15 cellular contexts compared by ENCODE assay signal in the genomic region with DNA sequence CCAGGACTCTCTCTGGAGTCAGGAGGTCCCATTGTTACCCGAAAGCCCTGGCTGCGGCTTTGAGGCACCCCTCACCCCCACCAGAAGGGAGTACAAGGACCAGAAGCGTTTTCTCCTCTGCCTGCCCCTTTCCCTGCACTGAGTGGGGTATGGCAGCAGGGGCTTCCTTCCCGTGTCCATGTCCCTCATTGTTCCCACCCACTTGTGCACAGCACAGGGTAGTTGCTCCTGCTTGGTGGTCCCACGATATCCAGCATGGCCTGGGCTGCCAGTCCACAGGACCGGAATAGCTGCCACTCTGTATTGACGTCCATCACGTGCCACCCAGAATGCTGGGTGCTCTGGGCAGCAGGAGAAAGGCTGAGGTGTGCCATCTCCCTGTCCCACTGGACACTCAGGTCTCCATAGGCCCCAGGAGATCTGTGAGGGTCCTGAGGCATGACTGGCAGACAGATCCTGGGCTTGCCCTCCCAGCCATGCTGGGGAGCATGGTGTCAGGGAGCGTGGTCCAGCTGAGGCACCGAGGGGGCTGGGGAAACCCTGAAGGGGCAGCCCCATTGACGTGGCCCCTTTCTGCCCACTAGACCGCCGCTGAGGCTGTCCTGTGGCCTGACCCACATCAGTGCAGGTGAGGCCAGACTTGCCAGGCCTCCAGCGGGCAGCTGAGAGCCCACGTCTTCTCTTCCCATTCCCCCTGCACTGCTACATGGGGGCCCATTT. TPM values are rescaled to one million over a fixed set of nuclear protein-coding genes. Genes with fewer than 3 reads are reported as not detected.
DNase-seq lines count a peak whose midpoint lies in the region; ATAC-seq, FAIRE-seq and TF ChIP-seq lines count a peak whose summit lies in the region.
"Had no signal": no experiment of that assay in that cellular context is flagged by ENCODE, and none has a peak within 500 bp of the region (broad histone marks: within the 10 kb centered on the region; RNA-seq: fewer than 3 reads in every experiment).

No MANE protein-coding gene starts in this region.

- WGBS in HepG2 (ENCODE audit: low lambda C conversion rate) = 90% methylated on average over 6 of the region's 15 CpGs
- WGBS in prostate gland = 94% methylated on average over 13 of the region's 15 CpGs

- H3K4me3 ChIP-seq in HepG2 (replicated peaks in 1 of 3; ENCODE audit: insufficient read depth in 1 of 3, low read depth in 2 of 3, low read length in 3 of 3) = no peak overlapping the region
- no peak overlapping the region for H3K4me3 ChIP-seq in prostate gland
- H3K4me3 ChIP-seq: GM12878 had no signal

- peak; percentile 11 for ATAC-seq in HepG2
- ATAC-seq: GM12878 had no signal

- no peaks in the 10 kb centered on the region for H3K9me3 Mint-ChIP-seq in brain

- in situ Hi-C loops in HepG2 (cut with HindIII; ENCODE audit: extremely low pct_ligation_motif_present, low pct_unique_long_range_greater_than_20kb) = no loop called here

- H3K36me3 Mint-ChIP-seq in brain = peaks cover 16% of the 10 kb centered on the region

- H3K27me3 ChIP-seq in HepG2 (ENCODE audit: control insufficient read depth in 1 of 2, insufficient read depth in 2 of 2, low read length in 2 of 2) = no peaks in the 10 kb centered on the region
- H3K27me3 ChIP-seq in prostate gland (replicated peaks; ENCODE audit: insufficient read depth) = no peaks in the 10 kb centered on the region

- no peak for TF ChIP-seq POLR2A in HepG2 (IDR thresholded peaks at IDR 0.05; ENCODE audit: insufficient read depth in 1 of 2, low read depth in 2 of 2, low read length in 2 of 2)
- TF ChIP-seq POLR2A in prostate gland (IDR thresholded peaks at IDR 0.05) = no peak

- no peak overlapping the region for H3K4me3 Mint-ChIP-seq in brain
- H3K4me3 Mint-ChIP-seq: CD4-positive, CD25-positive, alpha-beta regulatory T cell had no signal

- no peak for TF ChIP-seq CTCF in brain (conservative IDR thresholded peaks at IDR 0.05)
- TF ChIP-seq CTCF in HepG2 (CRISPR knock-in tag; IDR thresholded peaks at IDR 0.05) = no peak
- TF ChIP-seq CTCF in prostate gland (IDR thresholded peaks at IDR 0.05) = no peak

- H3K79me2 ChIP-seq in HepG2 (ENCODE audit: insufficient read depth, low read length) = no peaks in the 10 kb centered on the region

- H3K27ac ChIP-seq in HepG2 (ENCODE audit: extremely low read length, insufficient read depth, low read length) (no peak overlapping the region), prostate gland (peak overlapping the region; percentile 61 to 72)

- H3K27me3 Mint-ChIP-seq in brain = no peaks in the 10 kb centered on the region
- H3K27me3 Mint-ChIP-seq: CD4-positive, CD25-positive, alpha-beta regulatory T cell had no signal

- TF ChIP-seq RAD21 in HepG2 (CRISPR knock-in tag; IDR thresholded peaks at IDR 0.05) = no peak

- H3K4me1 Mint-ChIP-seq in brain = peaks cover 46% of the 10 kb centered on the region

- H3K27ac Mint-ChIP-seq in brain = peak overlapping the region in 3 of 5 experiments; percentile 42 to 73 (median 44)
- H3K27ac Mint-ChIP-seq: CD4-positive, CD25-positive, alpha-beta regulatory T cell had no signal

- peak; percentile 42 for DNase-seq in activated CD8-positive, alpha-beta memory T cell treated with anti-CD3 and anti-CD28 coated beads for 24 hours
- no peak for DNase-seq in activated CD8-positive, alpha-beta memory T cell treated with anti-CD3 and anti-CD28 coated beads, Interleukin-2, amount 50 U/mL, for 48 hours
- no peak for DNase-seq in HepG2 (ENCODE audit: low spot score)
- no peak for DNase-seq in prostate gland (ENCODE audit: low spot score)
- no peak for DNase-seq in superior temporal gyrus (ENCODE audit: extremely low spot score)
- DNase-seq in OCI-M2 (lab: John Stamatoyannopoulos, UW; ENCODE audit: unreplicated experiment) = no peak
- no peak for DNase-seq in NCI-H2107 (lab: John Stamatoyannopoulos, UW)
- DNase-seq: CD4-positive, CD25-positive, alpha-beta regulatory T cell; HCEC 1CT; IMR-90; NCI-H1694; NCI-H446 treated with DMSO at 0.1 percent for 48 hours; NCI-H774 had no signal

- no peak overlapping the region for H2AFZ ChIP-seq in HepG2 (ENCODE audit: low read length)

- no peak overlapping the region for H3K9ac ChIP-seq in HepG2 (ENCODE audit: insufficient read depth, low read depth, low read length)

- peaks cover 26% of the 10 kb centered on the region for H3K4me1 ChIP-seq in HepG2 (ENCODE audit: insufficient read depth, low read length)
- peaks cover 7% of the 10 kb centered on the region for H3K4me1 ChIP-seq in prostate gland (replicated peaks)

- peaks cover 7% of the 10 kb centered on the region; the same call in 1 of the 2 replicates for H4K20me1 ChIP-seq in HepG2 (ENCODE audit: insufficient read depth, low read length)

- BruUV-seq in HepG2 (replicated peaks; lab: Mats Ljungman, UMichigan) = no TSS peak

- H3K9me3 ChIP-seq in HepG2 (ENCODE audit: low read length) (no peaks in the 10 kb centered on the region), prostate gland (no peaks in the 10 kb centered on the region)

- POLR2A ChIA-PET in HepG2 (lab: Yijun Ruan, JAX) = interaction anchor here (1.8 kb wide), 1 partner anchor 88 kb away, joined by 6 read pairs; no protein-coding TSS in a partner anchor

- FAIRE-seq in HepG2 (lab: Jason Lieb, UNC) = no peak
- FAIRE-seq: GM12878 had no signal

- intact Hi-C loops in HepG2 (cut with micrococcal nuclease; ENCODE audit: unreplicated experiment) = no loop called here
- intact Hi-C loops in prostate gland (cut with DNase I) = no loop called here

- H3K36me3 ChIP-seq in HepG2 (replicated peaks in 1 of 2; ENCODE audit: control insufficient read depth in 1 of 2, insufficient read depth in 2 of 2, low read length in 2 of 2) (peaks cover 25 to 68% of the 10 kb centered on the region in 2 experiments), prostate gland (no peaks in the 10 kb centered on the region)

- CTCF ChIA-PET in HepG2 (lab: Yijun Ruan, JAX; ENCODE audit: low intra/inter-chr PET ratio, low total read pairs) = no interaction called here

- no peak overlapping the region for H3K4me2 ChIP-seq in HepG2 (ENCODE audit: low read depth, low read length)

- no peak for TF ChIP-seq EP300 in HepG2 (IDR thresholded peaks at IDR 0.05; ENCODE audit: low read depth in 2 of 2, low read length in 2 of 2)
- no peak for TF ChIP-seq EP300 in HepG2 (CRISPR knock-in tag; IDR thresholded peaks at IDR 0.05; ENCODE audit: borderline replicate concordance)

TF ChIP-seq in HepG2, 621 proteins besides CTCF, POLR2A, EP300 and RAD21:
- TF ChIP-seq HMG20B (CRISPR knock-in tag; conservative IDR thresholded peaks at IDR 0.05) (no peak), ZSCAN12 (CRISPR knock-in tag; IDR thresholded peaks at IDR 0.05) (no peak), MYNN (CRISPR knock-in tag; IDR thresholded peaks at IDR 0.05; ENCODE audit: low read depth) (no peak), ZNF713 (CRISPR knock-in tag; IDR thresholded peaks at IDR 0.05) (no peak), ZNF136 (CRISPR knock-in tag; IDR thresholded peaks at IDR 0.05; ENCODE audit: low read depth) (no peak), AGO2 (optimal IDR thresholded peaks at IDR 0.05; ENCODE audit: low read depth, low read length) (peak; percentile 32)

RNA-seq across cellular contexts. Expression of a gene that starts 45.3 kb away (rescaled TPM):
- 16.8 TPM for polyA plus RNA-seq in brain (ENCODE audit: insufficient read depth, low read depth, low replicate concordance)
- 17.3 and 20.2 TPM in 2 replicates for total RNA-seq in HepG2 (2016; rRNA removed; fragmentation: Illumina TruSeq; extraction: Trizol)
- total RNA-seq in HepG2 (2016; cell fraction: cytosol; rRNA removed; fragmentation: Illumina TruSeq; extraction: Trizol; ENCODE audit: low read depth) = 10.1 and 11.0 TPM in 2 replicates
- 16.4 and 18.4 TPM in 2 replicates for total RNA-seq in HepG2 (2016; cell fraction: insoluble cytoplasmic fraction; rRNA removed; fragmentation: Illumina TruSeq; extraction: Trizol)
- total RNA-seq in HepG2 (2016; cell fraction: membrane; rRNA removed; fragmentation: Illumina TruSeq; extraction: Trizol) = 10.4 and 13.0 TPM in 2 replicates
- total RNA-seq in HepG2 (2016; cell fraction: nucleus; rRNA removed; fragmentation: Illumina TruSeq; extraction: Trizol) = 16.5 and 18.0 TPM in 2 replicates
- 12.0 and 14.1 TPM in 2 replicates for polyA plus RNA-seq in HepG2 (2011; rRNA removed)
- 9.2 and 14.0 TPM in 2 replicates for polyA plus RNA-seq in HepG2 (2011; cell fraction: cytosol; rRNA removed)
- 5.3 and 6.1 TPM in 2 replicates for polyA plus RNA-seq in HepG2 (2011; cell fraction: nucleus; rRNA removed)
- polyA plus RNA-seq in HepG2 (2012) = 7.1 and 10.9 TPM in 2 replicates
- 3.1 and 3.3 TPM in 2 replicates for polyA plus RNA-seq in HepG2 (2016; cell fraction: cytosol; fragmentation: Illumina TruSeq; extraction: Trizol; ENCODE audit: low read depth)
- polyA plus RNA-seq in HepG2 (2016; cell fraction: insoluble cytoplasmic fraction; fragmentation: Illumina TruSeq; extraction: Trizol; ENCODE audit: low read depth) = 13.6 and 16.4 TPM in 2 replicates
- 4.6 and 4.7 TPM in 2 replicates for polyA plus RNA-seq in HepG2 (2016; cell fraction: membrane; fragmentation: Illumina TruSeq; extraction: Trizol; ENCODE audit: low read depth)
- polyA plus RNA-seq in HepG2 (2016; cell fraction: nucleus; fragmentation: Illumina TruSeq; extraction: Trizol; ENCODE audit: insufficient read depth, low read depth) = 13.1 and 19.4 TPM in 2 replicates
- polyA minus RNA-seq in HepG2 (2011; rRNA and poly(A)+ RNA removed; ENCODE audit: low replicate concordance) = 13.8 and 17.5 TPM in 2 replicates
- 7.5 and 11.2 TPM in 2 replicates for polyA minus RNA-seq in HepG2 (2011; cell fraction: cytosol; rRNA and poly(A)+ RNA removed)
- 21.6 and 22.4 TPM in 2 replicates for polyA minus RNA-seq in HepG2 (2011; cell fraction: nucleus; rRNA and poly(A)+ RNA removed)
- total RNA-seq in prostate gland = 10 to 100 TPM; 26.8 to 34.9 TPM
